In genomic region chr14:68036203-68036602, GRCh38 we compare ENCODE assay signal across 20 cellular contexts.
DNase-seq lines count a peak whose midpoint lies in the region; ATAC-seq, FAIRE-seq and TF ChIP-seq lines count a peak whose summit lies in the region.
"Had no signal": no experiment of that assay in that cellular context is flagged by ENCODE, and none has a peak within 500 bp of the region (broad histone marks: within the 10 kb centered on the region; RNA-seq: fewer than 3 reads in every experiment).

No MANE protein-coding gene starts in this region.

- H3K4me1 Mint-ChIP-seq in nephron progenitor cell: peaks cover 36% of the 10 kb centered on the region
- no peaks in the 10 kb centered on the region for H3K4me1 Mint-ChIP-seq in activated CD4-positive, alpha-beta T cell treated with anti-CD3 and anti-CD28 coated beads, Interleukin-2, amount 10 ng/mL, durations not matched to agents 24 days and 14 days
- peaks cover 1% of the 10 kb centered on the region for H3K4me1 Mint-ChIP-seq in activated CD8-positive, alpha-beta T cell treated with anti-CD3 and anti-CD28 coated beads, Interleukin-2, amount 10 ng/mL, durations not matched to agents 7 days and 5 days (ENCODE audit: low read depth)

- peaks cover 17% of the 10 kb centered on the region for H3K9me3 Mint-ChIP-seq in nephron progenitor cell
- H3K9me3 Mint-ChIP-seq in activated CD4-positive, alpha-beta T cell treated with anti-CD3 and anti-CD28 coated beads, Interleukin-2, amount 10 ng/mL, durations not matched to agents 24 days and 14 days: no peaks in the 10 kb centered on the region
- H3K9me3 Mint-ChIP-seq in activated CD8-positive, alpha-beta T cell treated with anti-CD3 and anti-CD28 coated beads, Interleukin-2, amount 10 ng/mL, durations not matched to agents 7 days and 5 days (ENCODE audit: insufficient read depth): no peaks in the 10 kb centered on the region
- H3K9me3 Mint-ChIP-seq: IgD-negative memory B cell; T-helper 1 cell treated with Interleukin-12 subunit alpha and Interleukin-12 subunit beta and Interleukin-4 antibody, amounts not matched to agents 30 μg/mL and 1 μg/mL, for 36 hours had no signal

- POLR2A ChIA-PET in activated CD8-positive, alpha-beta T cell treated with anti-CD3 and anti-CD28 coated beads, Interleukin-2, amount 10 ng/mL, durations not matched to agents 7 days and 5 days (lab: Charles Lee): no interaction called here

- no peak for ATAC-seq in activated CD8-positive, alpha-beta T cell treated with anti-CD3 and anti-CD28 coated beads, Interleukin-2, amount 10 ng/mL, durations not matched to agents 7 days and 5 days

- CTCF ChIA-PET in activated CD8-positive, alpha-beta T cell treated with anti-CD3 and anti-CD28 coated beads, Interleukin-2, amount 10 ng/mL, durations not matched to agents 7 days and 5 days (lab: Charles Lee): no interaction called here

- intact Hi-C loops in activated CD4-positive, alpha-beta T cell treated with anti-CD3 and anti-CD28 coated beads, Interleukin-2, amount 10 ng/mL, durations not matched to agents 24 days and 14 days (cut with micrococcal nuclease): no loop called here
- intact Hi-C loops in spleen (cut with DNase I; ENCODE audit: low total_unique reads): no loop called here

- peaks cover 22% of the 10 kb centered on the region for H3K36me3 Mint-ChIP-seq in nephron progenitor cell (ENCODE audit: low read depth)
- H3K36me3 Mint-ChIP-seq in activated CD4-positive, alpha-beta T cell treated with anti-CD3 and anti-CD28 coated beads, Interleukin-2, amount 10 ng/mL, durations not matched to agents 24 days and 14 days (ENCODE audit: low read depth): no peaks in the 10 kb centered on the region
- peaks cover 3% of the 10 kb centered on the region for H3K36me3 Mint-ChIP-seq in activated CD8-positive, alpha-beta T cell treated with anti-CD3 and anti-CD28 coated beads, Interleukin-2, amount 10 ng/mL, durations not matched to agents 7 days and 5 days (ENCODE audit: low read depth)

- FAIRE-seq in TTC549 (lab: Jason Lieb, UNC): peak; percentile 99
- FAIRE-seq: colon, GM18507, H54 had no signal

- H3K4me1 ChIP-seq in urinary bladder (ENCODE audit: insufficient read depth) (no peaks in the 10 kb centered on the region), spleen (peaks cover 0 to 6% (median 0%) of the 10 kb centered on the region in 6 donors)
- H3K4me1 ChIP-seq: Peyer's patch, SJCRH30 had no signal

- H3K4me3 ChIP-seq in urinary bladder (ENCODE audit: low read depth, low read length) (no peak overlapping the region), spleen (no peak overlapping the region)
- H3K4me3 ChIP-seq: Peyer's patch, SJCRH30 had no signal

- H3K27ac Mint-ChIP-seq in nephron progenitor cell: peak overlapping the region; percentile 77
- H3K27ac Mint-ChIP-seq in activated CD4-positive, alpha-beta T cell treated with anti-CD3 and anti-CD28 coated beads, Interleukin-2, amount 10 ng/mL, durations not matched to agents 24 days and 14 days: no peak overlapping the region
- no peak overlapping the region for H3K27ac Mint-ChIP-seq in activated CD8-positive, alpha-beta T cell treated with anti-CD3 and anti-CD28 coated beads, Interleukin-2, amount 10 ng/mL, durations not matched to agents 7 days and 5 days
- H3K27ac Mint-ChIP-seq: activated naive CD8-positive, alpha-beta T cell treated with anti-CD3 and anti-CD28 coated beads, Interleukin-2, amount 10 ng/mL, durations not matched to agents 7 days and 5 days; CD4-positive, alpha-beta T cell; IgD-negative memory B cell; T-helper 1 cell treated with Interleukin-12 subunit alpha and Interleukin-12 subunit beta and Interleukin-4 antibody, amounts not matched to agents 30 μg/mL and 1 μg/mL, for 36 hours had no signal

- TF ChIP-seq POLR2A in spleen (IDR thresholded peaks at IDR 0.05): no peak

- no peaks in the 10 kb centered on the region for H3K27me3 ChIP-seq in spleen (replicated peaks in 1 of 7)
- H3K27me3 ChIP-seq: Peyer's patch, SJCRH30 had no signal

- WGBS in urinary bladder: 34% methylated on average over 6 of the region's 6 CpGs
- WGBS in spleen, 5 donors: 89 to 97% (median 95%) methylated on average over 6 of the region's 6 CpGs

- DNase-seq in fibroblast of peridontal ligament (ENCODE audit: extremely low read depth) (peak; percentile 40), nephron progenitor cell (no peak), NCI-H1694 treated with DMSO at 0.1 percent for 48 hours (lab: John Stamatoyannopoulos, UW) (no peak), spleen (no peak)
- DNase-seq in activated CD4-positive, alpha-beta T cell treated with anti-CD3 and anti-CD28 coated beads, Interleukin-2, amount 10 ng/mL, durations not matched to agents 24 days and 14 days: no peak
- DNase-seq in activated CD8-positive, alpha-beta T cell treated with anti-CD3 and anti-CD28 coated beads, Interleukin-2, amount 10 ng/mL, durations not matched to agents 7 days and 5 days: no peak
- DNase-seq: activated naive CD8-positive, alpha-beta T cell treated with anti-CD3 and anti-CD28 coated beads, Interleukin-2, amount 10 ng/mL, durations not matched to agents 7 days and 5 days; CD4-positive, alpha-beta T cell; NCI-H1417 treated with DMSO at 0.1 percent for 48 hours; NCI-H524 treated with DMSO at 0.1 percent for 48 hours; nucleus accumbens; Peyer's patch; SJCRH30 had no signal

- TF ChIP-seq CTCF in nephron progenitor cell (IDR thresholded peaks at IDR 0.05) (no peak), spleen (IDR thresholded peaks at IDR 0.05 in 8 of 11, conservative IDR thresholded peaks at IDR 0.05 in 3 of 11) (no peak)

- no peak overlapping the region for H3K4me3 Mint-ChIP-seq in nephron progenitor cell
- H3K4me3 Mint-ChIP-seq in activated CD4-positive, alpha-beta T cell treated with anti-CD3 and anti-CD28 coated beads, Interleukin-2, amount 10 ng/mL, durations not matched to agents 24 days and 14 days: no peak overlapping the region
- H3K4me3 Mint-ChIP-seq in activated CD8-positive, alpha-beta T cell treated with anti-CD3 and anti-CD28 coated beads, Interleukin-2, amount 10 ng/mL, durations not matched to agents 7 days and 5 days: no peak overlapping the region
- H3K4me3 Mint-ChIP-seq: activated naive CD8-positive, alpha-beta T cell treated with anti-CD3 and anti-CD28 coated beads, Interleukin-2, amount 10 ng/mL, durations not matched to agents 7 days and 5 days; CD4-positive, alpha-beta T cell; IgD-negative memory B cell; T-helper 1 cell treated with Interleukin-12 subunit alpha and Interleukin-12 subunit beta and Interleukin-4 antibody, amounts not matched to agents 30 μg/mL and 1 μg/mL, for 36 hours had no signal

- H3K9me3 ChIP-seq in spleen: peaks cover 0 to 1% (median 0%) of the 10 kb centered on the region in 8 donors
- H3K9me3 ChIP-seq: Peyer's patch, SJCRH30 had no signal

- H3K36me3 ChIP-seq in urinary bladder (ENCODE audit: insufficient read depth) (no peaks in the 10 kb centered on the region), spleen (no peaks in the 10 kb centered on the region)
- H3K36me3 ChIP-seq: Peyer's patch, SJCRH30 had no signal

- peak overlapping the region; percentile 23 for H3K27ac ChIP-seq in urinary bladder (ENCODE audit: low read depth)
- no peak overlapping the region for H3K27ac ChIP-seq in spleen
- H3K27ac ChIP-seq: SJCRH30 had no signal

- H3K27me3 Mint-ChIP-seq in nephron progenitor cell (ENCODE audit: low read depth, poor library complexity): no peaks in the 10 kb centered on the region
- peaks cover 3% of the 10 kb centered on the region for H3K27me3 Mint-ChIP-seq in activated CD4-positive, alpha-beta T cell treated with anti-CD3 and anti-CD28 coated beads, Interleukin-2, amount 10 ng/mL, durations not matched to agents 24 days and 14 days
- H3K27me3 Mint-ChIP-seq in activated CD8-positive, alpha-beta T cell treated with anti-CD3 and anti-CD28 coated beads, Interleukin-2, amount 10 ng/mL, durations not matched to agents 7 days and 5 days (ENCODE audit: low read depth): no peaks in the 10 kb centered on the region
- H3K27me3 Mint-ChIP-seq: CD4-positive, alpha-beta T cell; IgD-negative memory B cell had no signal
